ENCODE assay signal across 8 cellular contexts in the genomic region with DNA sequence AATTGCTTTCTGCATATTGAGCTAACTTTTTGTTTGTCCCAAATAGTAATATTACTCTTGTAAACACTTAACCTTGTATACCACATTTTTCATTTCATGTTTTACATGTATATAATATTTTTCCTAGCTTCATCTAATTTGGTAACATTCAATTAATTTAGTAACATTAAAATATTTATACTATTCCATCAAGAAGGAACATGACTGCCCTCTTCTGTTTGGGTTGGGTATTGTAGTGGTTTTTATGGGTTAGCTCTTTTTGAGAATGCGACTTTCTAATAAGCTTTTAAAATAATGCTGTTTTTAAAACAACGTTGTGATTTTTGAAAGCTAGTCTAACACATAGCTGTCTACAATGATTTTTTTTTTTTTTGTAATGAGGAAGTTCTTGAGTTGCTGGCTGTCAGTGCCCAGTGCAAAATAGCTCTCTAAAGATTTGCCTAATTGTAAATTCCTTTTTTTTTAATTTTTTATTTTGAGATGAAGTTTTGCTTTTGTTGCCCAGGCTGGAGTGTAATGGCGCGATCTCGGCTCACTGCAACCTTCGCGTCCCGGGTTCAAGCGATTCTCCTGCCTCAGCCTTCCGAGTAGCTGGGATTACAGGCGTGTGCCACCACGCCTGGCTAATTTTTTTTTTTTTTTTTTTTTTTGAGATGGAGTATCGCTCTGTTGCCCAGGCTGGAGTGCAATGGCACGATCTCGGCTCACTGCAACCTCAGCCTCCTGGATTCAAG. TPM values are rescaled to one million over a fixed set of nuclear protein-coding genes. Genes with fewer than 3 reads are reported as not detected.
DNase-seq lines count a peak whose midpoint lies in the region; ATAC-seq and TF ChIP-seq lines count a peak whose summit lies in the region.
"Not testable (repeated sequence)": the region's sequence is repeated elsewhere in the genome, so short reads cannot be mapped to it uniquely, and the experiment has no call there.

No MANE protein-coding gene starts in this region.

- H3K36me3 ChIP-seq in KMS-11 (ENCODE audit: insufficient read depth) = peaks cover 23% of the 10 kb centered on the region; the same call in 1 of the 2 replicates
- peaks cover 5 to 48% (median 23%) of the 10 kb centered on the region in 3 experiments for H3K36me3 ChIP-seq in naive thymus-derived CD4-positive, alpha-beta T cell (ENCODE audit: control insufficient read depth in 2 of 3, insufficient read depth in 3 of 3, low read length in 3 of 3)

- DNase-seq in DMS79 treated with DMSO at 0.1 percent for 48 hours (lab: John Stamatoyannopoulos, UW) (peak; percentile 25), NCI-H460 (ENCODE audit: extremely low read depth, low read depth) (peak; percentile 61), T-helper 1 cell (peak in 3 of 5 donors; percentile 40 to 61 (median 53)), astrocyte of the hippocampus (ENCODE audit: low read depth, low spot score) (peak; percentile 74), foreskin keratinocyte (peak in 1 of 2 donors; percentile 30)
- peak in 7 of 9 donors; percentile 41 to 72 (median 68) for DNase-seq in naive thymus-derived CD4-positive, alpha-beta T cell
- DNase-seq in type B pancreatic cell (ENCODE audit: extremely low spot score, unreplicated experiment) = not testable (repeated sequence)

- peaks cover 52 to 85% (median 72%) of the 10 kb centered on the region in 7 donors for H3K4me1 Mint-ChIP-seq in naive thymus-derived CD4-positive, alpha-beta T cell
- peaks cover 16% of the 10 kb centered on the region for H3K4me1 Mint-ChIP-seq in type B pancreatic cell (ENCODE audit: unreplicated experiment)

- H3K27me3 Mint-ChIP-seq in naive thymus-derived CD4-positive, alpha-beta T cell; type B pancreatic cell: not testable (repeated sequence)

- peaks cover 29% of the 10 kb centered on the region for H4K20me1 ChIP-seq in KMS-11 (ENCODE audit: insufficient read depth)

- not testable (repeated sequence) for H3K4me2 ChIP-seq in KMS-11

- not testable (repeated sequence) for H3K27me3 ChIP-seq in KMS-11 (ENCODE audit: insufficient read depth, low read depth); foreskin keratinocyte; naive thymus-derived CD4-positive, alpha-beta T cell (ENCODE audit: control insufficient read depth in 2 of 2, insufficient read depth in 2 of 2, low read length in 2 of 2)

- H3K79me2 ChIP-seq in KMS-11 (ENCODE audit: insufficient read depth, low read depth) = peaks cover 100% of the 10 kb centered on the region

- H3K4me1 ChIP-seq in KMS-11 (ENCODE audit: low read depth, poor library complexity, severe bottlenecking) (peaks cover 83% of the 10 kb centered on the region), foreskin keratinocyte (peaks cover 10% of the 10 kb centered on the region)
- H3K4me1 ChIP-seq in naive thymus-derived CD4-positive, alpha-beta T cell (ENCODE audit: control insufficient read depth in 2 of 2, insufficient read depth in 2 of 2, low read length in 2 of 2) = peaks cover 31 to 32% of the 10 kb centered on the region in 2 donors

- not testable (repeated sequence) for ATAC-seq in foreskin keratinocyte; naive thymus-derived CD4-positive, alpha-beta T cell

- not testable (repeated sequence) for H3K9me3 Mint-ChIP-seq in naive thymus-derived CD4-positive, alpha-beta T cell; type B pancreatic cell

- POLR2A ChIA-PET in naive thymus-derived CD4-positive, alpha-beta T cell (lab: Charles Lee) = interaction anchor here (0.6 to 3.0 kb wide), 7 partner anchors 15 to 416 kb away, joined by 3 to 30 read pairs (median 4); a partner anchor contains a TSS

- TF ChIP-seq CTCF in KMS-11 (conservative IDR thresholded peaks at IDR 0.05; ENCODE audit: low read depth, low read length) (peak; percentile 78), foreskin keratinocyte (conservative IDR thresholded peaks at IDR 0.05) (peak; percentile 81), type B pancreatic cell (conservative IDR thresholded peaks at IDR 0.05) (peak; percentile 89)

- H3K9ac ChIP-seq in KMS-11 = not testable (repeated sequence)

- H3K4me3 ChIP-seq in KMS-11 (IDR thresholded peaks at IDR 0.05; ENCODE audit: insufficient read depth, low read depth, low read length); naive thymus-derived CD4-positive, alpha-beta T cell (ENCODE audit: low read length): not testable (repeated sequence)

- H3K36me3 Mint-ChIP-seq in naive thymus-derived CD4-positive, alpha-beta T cell = peaks cover 9 to 37% (median 26%) of the 10 kb centered on the region in 5 donors
- H3K36me3 Mint-ChIP-seq in type B pancreatic cell = peaks cover 36% of the 10 kb centered on the region

- peak overlapping the region in 5 of 9 donors; percentile 54 to 87 (median 77) for H3K27ac Mint-ChIP-seq in naive thymus-derived CD4-positive, alpha-beta T cell
- H3K27ac Mint-ChIP-seq in type B pancreatic cell = not testable (repeated sequence)

- peak overlapping the region in 6 of 10 donors; percentile 19 to 71 (median 54) for H3K4me3 Mint-ChIP-seq in naive thymus-derived CD4-positive, alpha-beta T cell
- not testable (repeated sequence) for H3K4me3 Mint-ChIP-seq in type B pancreatic cell

- CTCF ChIA-PET in naive thymus-derived CD4-positive, alpha-beta T cell (lab: Charles Lee) = interaction anchor here (0.6 to 4.0 kb wide), 34 partner anchors 11 to 432 kb away, joined by 3 to 153 read pairs (median 4); a partner anchor contains a TSS

- intact Hi-C loops in naive thymus-derived CD4-positive, alpha-beta T cell (cut with micrococcal nuclease) = loop anchor here (1.0 to 5.0 kb wide), 5 partner anchors 22 to 358 kb away; a partner anchor contains a TSS

- H2AFZ ChIP-seq in KMS-11 (ENCODE audit: low read depth) = not testable (repeated sequence)

- not testable (repeated sequence) for H3K9me3 ChIP-seq in naive thymus-derived CD4-positive, alpha-beta T cell (ENCODE audit: control insufficient read depth in 2 of 3, low read length in 3 of 3)

- H3K27ac ChIP-seq in KMS-11; foreskin keratinocyte; naive thymus-derived CD4-positive, alpha-beta T cell (ENCODE audit: low read depth, low read length): not testable (repeated sequence)

RNA-seq across cellular contexts. Expression of a gene that starts 4.9 kb away (rescaled TPM):
- 657 and 687 TPM in 2 replicates for total RNA-seq in NCI-H460 (2014; rRNA removed; shearing (Covaris generic))
- 197 and 225 TPM in 2 replicates for polyA plus RNA-seq in NCI-H460 (2014; cell fraction: nucleus; rRNA removed)
- total RNA-seq in foreskin keratinocyte = 327 and 352 TPM in 2 replicates
- polyA plus RNA-seq in foreskin keratinocyte = 397 and 446 TPM in 2 replicates
- 100 to 1,000 TPM; 187 to 388 (median 285) TPM for total RNA-seq in naive thymus-derived CD4-positive, alpha-beta T cell
- polyA plus RNA-seq in naive thymus-derived CD4-positive, alpha-beta T cell = 100 to 1,000 TPM; 383 to 571 TPM
- total RNA-seq in type B pancreatic cell (ENCODE audit: low replicate concordance) = 176 and 208 TPM in 2 replicates
